Comparison of ENCODE assay signal across 10 cellular contexts in the genomic region with DNA sequence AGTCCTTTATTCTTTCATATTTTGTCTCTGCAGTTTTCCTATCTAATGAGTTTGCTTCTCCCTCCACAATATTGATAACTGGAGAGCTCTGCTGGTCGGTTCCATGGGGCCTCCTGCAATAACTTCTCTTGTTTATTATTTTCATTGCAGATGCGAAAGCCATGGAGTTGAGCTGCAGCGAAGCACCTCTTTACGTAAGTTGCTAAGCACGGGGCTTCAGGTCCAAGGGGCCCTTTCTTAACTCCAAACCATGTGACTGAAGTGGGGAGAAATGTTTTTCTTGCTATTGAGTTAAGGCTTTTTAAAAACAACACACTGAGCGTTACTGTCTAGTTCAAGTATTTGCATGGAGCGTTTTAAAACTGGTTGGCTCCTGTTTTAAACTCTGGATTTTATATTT.
"Had no signal": no experiment of that assay in that cellular context is flagged by ENCODE, and none has a peak within 500 bp of the region (broad histone marks: within the 10 kb centered on the region; RNA-seq: fewer than 3 reads in every experiment).

No MANE protein-coding gene starts in this region.

- H3K9me3 ChIP-seq: HAP-1 had no signal

- H3K4me3 Mint-ChIP-seq: GM23338, H9, HFFc6 had no signal

- H3K27ac ChIP-seq: GM23248 had no signal

- H3K4me3 ChIP-seq: GM23248, GM23338, HAP-1 had no signal

- H3K36me3 ChIP-seq: HAP-1 had no signal

- ATAC-seq: GM23338, HCT116 had no signal

- H3K4me2 ChIP-seq: GM23338 had no signal

- H2AFZ ChIP-seq: GM23248, GM23338 had no signal

- H3K4me1 Mint-ChIP-seq: GM23338, H9 had no signal

- H3K27ac Mint-ChIP-seq: GM23338, H9 had no signal

- H3K9me3 Mint-ChIP-seq: GM23338, H9, HFFc6 had no signal

- H3K4me1 ChIP-seq: HAP-1 had no signal

- FAIRE-seq: H1 had no signal

- DNase-seq: GM23248, GOT3, H7, H9, HCEC 1CT, HFFc6 had no signal

- H3K9ac ChIP-seq: GM23248 had no signal
